In genomic region chr19:46718934-46719551, GRCh38 we compare ENCODE assay signal across 10 cellular contexts. TPM values are rescaled to one million over a fixed set of nuclear protein-coding genes. Genes with fewer than 3 reads are reported as not detected.
DNase-seq lines count a peak whose midpoint lies in the region; ATAC-seq and TF ChIP-seq lines count a peak whose summit lies in the region.
"Had no signal": no experiment of that assay in that cellular context is flagged by ENCODE, and none has a peak within 500 bp of the region (broad histone marks: within the 10 kb centered on the region; RNA-seq: fewer than 3 reads in every experiment).

No MANE protein-coding gene starts in this region.

- H3K4me3 Mint-ChIP-seq in activated CD8-positive, alpha-beta memory T cell treated with anti-CD3 and anti-CD28 coated beads, Interleukin-2, amount 10 ng/mL, durations not matched to agents 7 days and 5 days = no peak overlapping the region
- H3K4me3 Mint-ChIP-seq in stimulated activated naive CD8-positive, alpha-beta T cell treated with anti-CD3 and anti-CD28 coated beads, Interleukin-15, Interleukin-2, amounts not matched to agents 100 ng/mL and 50 ng/mL, for 24 hours = peak overlapping the region; percentile 92

- TF ChIP-seq CTCF in ascending aorta (IDR thresholded peaks at IDR 0.05) = no peak

- DNase-seq in activated CD8-positive, alpha-beta memory T cell treated with anti-CD3 and anti-CD28 coated beads, Interleukin-2, amount 10 ng/mL, durations not matched to agents 7 days and 5 days = no peak
- no peak for DNase-seq in activated CD8-positive, alpha-beta memory T cell treated with anti-CD3 and anti-CD28 coated beads for 24 hours
- DNase-seq in ascending aorta (ENCODE audit: low spot score in 2 of 2) (no peak), mesenteric fat pad (ENCODE audit: low spot score) (no peak), AG08395 (ENCODE audit: low spot score) (no peak), A172 (ENCODE audit: low spot score) (no peak)

- no peaks in the 10 kb centered on the region for H3K27me3 Mint-ChIP-seq in activated CD8-positive, alpha-beta memory T cell treated with anti-CD3 and anti-CD28 coated beads, Interleukin-2, amount 10 ng/mL, durations not matched to agents 7 days and 5 days
- no peaks in the 10 kb centered on the region for H3K27me3 Mint-ChIP-seq in stimulated activated naive CD8-positive, alpha-beta T cell treated with anti-CD3 and anti-CD28 coated beads, Interleukin-15, Interleukin-2, amounts not matched to agents 100 ng/mL and 50 ng/mL, for 24 hours

- CTCF ChIA-PET in activated CD8-positive, alpha-beta memory T cell treated with anti-CD3 and anti-CD28 coated beads, Interleukin-2, amount 10 ng/mL, durations not matched to agents 7 days and 5 days (lab: Charles Lee) = interaction anchor here (0.8 to 2.1 kb wide), 7 partner anchors 10 to 203 kb away, joined by 3 to 13 read pairs (median 4); partner anchors contain the start of gene DACT3

- no peaks in the 10 kb centered on the region for H3K27me3 ChIP-seq in ascending aorta

- H3K27ac ChIP-seq in ascending aorta = peak overlapping the region; percentile 87 to 89
- H3K27ac ChIP-seq: parathyroid adenoma had no signal

- no peaks in the 10 kb centered on the region for H3K9me3 ChIP-seq in ascending aorta

- H3K36me3 Mint-ChIP-seq in activated CD8-positive, alpha-beta memory T cell treated with anti-CD3 and anti-CD28 coated beads, Interleukin-2, amount 10 ng/mL, durations not matched to agents 7 days and 5 days = peaks cover 34% of the 10 kb centered on the region
- H3K36me3 Mint-ChIP-seq in stimulated activated naive CD8-positive, alpha-beta T cell treated with anti-CD3 and anti-CD28 coated beads, Interleukin-15, Interleukin-2, amounts not matched to agents 100 ng/mL and 50 ng/mL, for 24 hours (ENCODE audit: low read depth) = peaks cover 22% of the 10 kb centered on the region

- no peak overlapping the region for H3K4me3 ChIP-seq in ascending aorta
- H3K4me3 ChIP-seq: SK-N-MC had no signal

- no peaks in the 10 kb centered on the region for H3K9me3 Mint-ChIP-seq in activated CD8-positive, alpha-beta memory T cell treated with anti-CD3 and anti-CD28 coated beads, Interleukin-2, amount 10 ng/mL, durations not matched to agents 7 days and 5 days (ENCODE audit: low read depth)
- H3K9me3 Mint-ChIP-seq in stimulated activated naive CD8-positive, alpha-beta T cell treated with anti-CD3 and anti-CD28 coated beads, Interleukin-15, Interleukin-2, amounts not matched to agents 100 ng/mL and 50 ng/mL, for 24 hours = no peaks in the 10 kb centered on the region

- H3K36me3 ChIP-seq in ascending aorta = peaks cover 39 to 42% of the 10 kb centered on the region in 2 donors

- peaks cover 5 to 18% of the 10 kb centered on the region in 2 donors for H3K4me1 ChIP-seq in ascending aorta

- ATAC-seq in activated CD8-positive, alpha-beta memory T cell treated with anti-CD3 and anti-CD28 coated beads, Interleukin-2, amount 10 ng/mL, durations not matched to agents 7 days and 5 days = no peak
- peak; percentile 27 for ATAC-seq in HG02763 (IDR thresholded peaks at IDR 0.05; ENCODE audit: unreplicated experiment)

- peaks cover 38% of the 10 kb centered on the region for H3K4me1 Mint-ChIP-seq in activated CD8-positive, alpha-beta memory T cell treated with anti-CD3 and anti-CD28 coated beads, Interleukin-2, amount 10 ng/mL, durations not matched to agents 7 days and 5 days
- peaks cover 49% of the 10 kb centered on the region for H3K4me1 Mint-ChIP-seq in stimulated activated naive CD8-positive, alpha-beta T cell treated with anti-CD3 and anti-CD28 coated beads, Interleukin-15, Interleukin-2, amounts not matched to agents 100 ng/mL and 50 ng/mL, for 24 hours (ENCODE audit: low read depth)

- intact Hi-C loops in ascending aorta (cut with DNase I) = no loop called here

- peak overlapping the region; percentile 96 for H3K27ac Mint-ChIP-seq in activated CD8-positive, alpha-beta memory T cell treated with anti-CD3 and anti-CD28 coated beads, Interleukin-2, amount 10 ng/mL, durations not matched to agents 7 days and 5 days
- H3K27ac Mint-ChIP-seq in stimulated activated naive CD8-positive, alpha-beta T cell treated with anti-CD3 and anti-CD28 coated beads, Interleukin-15, Interleukin-2, amounts not matched to agents 100 ng/mL and 50 ng/mL, for 24 hours = peak overlapping the region; percentile 94

RNA-seq across cellular contexts. Expression of gene PRKD2, which starts 2.1 kb away (rescaled TPM):
- 100 to 1,000 TPM; 147 to 187 TPM for total RNA-seq in activated CD8-positive, alpha-beta memory T cell treated with anti-CD3 and anti-CD28 coated beads, Interleukin-2, amount 10 ng/mL, durations not matched to agents 7 days and 5 days
- total RNA-seq in ascending aorta (101 TPM), mesenteric fat pad (43.2 TPM)
- total RNA-seq in A172 (2014; rRNA removed; shearing (Covaris generic)) = 13.3 and 18.8 TPM in 2 replicates

RNA-seq across cellular contexts. Expression of gene FKRP, which starts 26.8 kb away (rescaled TPM):
- total RNA-seq in activated CD8-positive, alpha-beta memory T cell treated with anti-CD3 and anti-CD28 coated beads, Interleukin-2, amount 10 ng/mL, durations not matched to agents 7 days and 5 days = 10 to 100 TPM; 16.3 to 17.7 TPM
- 11.8 TPM for total RNA-seq in ascending aorta
- 13.2 TPM for total RNA-seq in mesenteric fat pad
- total RNA-seq in A172 (2014; rRNA removed; shearing (Covaris generic)) = 6.4 and 14.2 TPM in 2 replicates

RNA-seq across cellular contexts. Expression of gene STRN4, which starts 27.2 kb away (rescaled TPM):
- total RNA-seq in activated CD8-positive, alpha-beta memory T cell treated with anti-CD3 and anti-CD28 coated beads, Interleukin-2, amount 10 ng/mL, durations not matched to agents 7 days and 5 days = 10 to 100 TPM; 93.0 to 95.8 TPM
- total RNA-seq in ascending aorta (151 TPM), mesenteric fat pad (72.9 TPM)
- total RNA-seq in A172 (2014; rRNA removed; shearing (Covaris generic)) = 35.5 and 47.9 TPM in 2 replicates

RNA-seq across cellular contexts. Expression of gene DACT3, which starts 58.1 kb away (rescaled TPM):
- 1 to 10 TPM in 1 of 2 experiments, under 1 TPM in 1; 0.12 to 1.2 TPM for total RNA-seq in activated CD8-positive, alpha-beta memory T cell treated with anti-CD3 and anti-CD28 coated beads, Interleukin-2, amount 10 ng/mL, durations not matched to agents 7 days and 5 days
- total RNA-seq in ascending aorta (104 TPM), mesenteric fat pad (3.4 TPM)
- 0.84 and 1.1 TPM in 2 replicates for total RNA-seq in A172 (2014; rRNA removed; shearing (Covaris generic))
